8 cellular contexts compared by ENCODE assay signal in genomic region chr18:8988262-8988871, GRCh38.
DNase-seq lines count a peak whose midpoint lies in the region; ATAC-seq, FAIRE-seq and TF ChIP-seq lines count a peak whose summit lies in the region.

No MANE protein-coding gene starts in this region.

- TF ChIP-seq CTCF in KMS-11 (conservative IDR thresholded peaks at IDR 0.05; ENCODE audit: low read depth, low read length) (peak; percentile 76), gastroesophageal sphincter (IDR thresholded peaks at IDR 0.05) (peak; percentile 66 to 92 (median 72)), parathyroid adenoma (IDR thresholded peaks at IDR 0.05) (peak; percentile 75)

- H3K4me1 ChIP-seq in CD8-positive, alpha-beta memory T cell (ENCODE audit: insufficient read depth, low read length), result no peaks in the 10 kb centered on the region
- H3K4me1 ChIP-seq in KMS-11 (ENCODE audit: low read depth, poor library complexity, severe bottlenecking) (no peaks in the 10 kb centered on the region), gastroesophageal sphincter (no peaks in the 10 kb centered on the region), parathyroid adenoma (no peaks in the 10 kb centered on the region)

- ATAC-seq in GM21381 (IDR thresholded peaks at IDR 0.05; ENCODE audit: unreplicated experiment), result peak; percentile 69
- peak; percentile 67 for ATAC-seq in gastroesophageal sphincter

- H3K4me3 ChIP-seq in CD8-positive, alpha-beta memory T cell (ENCODE audit: low read length), result no peak overlapping the region
- H3K4me3 ChIP-seq in KMS-11 (IDR thresholded peaks at IDR 0.05; ENCODE audit: insufficient read depth, low read depth, low read length) (no peak overlapping the region), gastroesophageal sphincter (no peak overlapping the region), parathyroid adenoma (ENCODE audit: low read depth, low read length) (no peak overlapping the region)

- TF ChIP-seq EP300 in gastroesophageal sphincter (IDR thresholded peaks at IDR 0.05), result no peak

- DNase-seq in CD8-positive, alpha-beta memory T cell, result peak; percentile 30 to 69 (median 43)
- peak; percentile 49 for DNase-seq in RPMI7951 (ENCODE audit: low read depth)
- peak; percentile 18 for DNase-seq in activated T-helper 9 cell treated with anti-CD3 and anti-CD28 coated beads, Interleukin-2, amount 50 U/mL, for 16 hours (ENCODE audit: low read depth)
- DNase-seq in urothelium cell line (ENCODE audit: low spot score), result peak; percentile 85

- H3K4me3 Mint-ChIP-seq in CD8-positive, alpha-beta memory T cell, result no peak overlapping the region

- no peaks in the 10 kb centered on the region for H3K27me3 ChIP-seq in CD8-positive, alpha-beta memory T cell (ENCODE audit: insufficient read depth, low read length, poor library complexity, severe bottlenecking)
- H3K27me3 ChIP-seq in KMS-11 (ENCODE audit: insufficient read depth, low read depth) (no peaks in the 10 kb centered on the region), gastroesophageal sphincter (no peaks in the 10 kb centered on the region), parathyroid adenoma (ENCODE audit: control insufficient read depth, insufficient read depth, low read length) (no peaks in the 10 kb centered on the region)

- H3K27ac Mint-ChIP-seq in CD8-positive, alpha-beta memory T cell, result peak overlapping the region in 1 of 8 donors; percentile 74

- no peaks in the 10 kb centered on the region for H3K9me3 Mint-ChIP-seq in CD8-positive, alpha-beta memory T cell

- TF ChIP-seq POLR2A in gastroesophageal sphincter (IDR thresholded peaks at IDR 0.05), result no peak

- no peak for FAIRE-seq in urothelium cell line (lab: Jason Lieb, UNC)

- WGBS in gastroesophageal sphincter (ENCODE audit: low coverage in 1 of 2), 2 donors, result 61 to 75% methylated on average over 3 to 4 of the region's 10 CpGs

- H3K9ac ChIP-seq in KMS-11 (no peak overlapping the region), parathyroid adenoma (no peak overlapping the region)

- H3K9me3 ChIP-seq in CD8-positive, alpha-beta memory T cell (ENCODE audit: low read length), result no peaks in the 10 kb centered on the region
- H3K9me3 ChIP-seq in gastroesophageal sphincter, result no peaks in the 10 kb centered on the region
- no peaks in the 10 kb centered on the region for H3K9me3 ChIP-seq in parathyroid adenoma (ENCODE audit: control insufficient read depth, low read length)

- CTCF ChIA-PET in CD8-positive, alpha-beta memory T cell (lab: Charles Lee), result interaction anchor here (0.7 to 2.4 kb wide), 15 partner anchors 9 to 508 kb away, joined by 3 to 35 read pairs (median 4); no protein-coding TSS in a partner anchor

- POLR2A ChIA-PET in CD8-positive, alpha-beta memory T cell (lab: Charles Lee), result no interaction called here

- H3K36me3 ChIP-seq in CD8-positive, alpha-beta memory T cell (ENCODE audit: insufficient read depth, low read length), result no peaks in the 10 kb centered on the region
- no peaks in the 10 kb centered on the region for H3K36me3 ChIP-seq in KMS-11 (ENCODE audit: insufficient read depth)
- no peaks in the 10 kb centered on the region for H3K36me3 ChIP-seq in gastroesophageal sphincter
- H3K36me3 ChIP-seq in parathyroid adenoma (ENCODE audit: control insufficient read depth, insufficient read depth, low read length), result no peaks in the 10 kb centered on the region

- H3K4me1 Mint-ChIP-seq in CD8-positive, alpha-beta memory T cell, result no peaks in the 10 kb centered on the region

- no peak overlapping the region for H3K27ac ChIP-seq in CD8-positive, alpha-beta memory T cell (ENCODE audit: low read depth, low read length)
- H3K27ac ChIP-seq in KMS-11 (no peak overlapping the region), gastroesophageal sphincter (no peak overlapping the region), parathyroid adenoma (no peak overlapping the region)

- H3K79me2 ChIP-seq in KMS-11 (ENCODE audit: insufficient read depth, low read depth) (no peaks in the 10 kb centered on the region), parathyroid adenoma (no peaks in the 10 kb centered on the region)

- no peak overlapping the region for H3K4me2 ChIP-seq in KMS-11
- no peak overlapping the region for H3K4me2 ChIP-seq in parathyroid adenoma (ENCODE audit: low read length)

- no peaks in the 10 kb centered on the region for H4K20me1 ChIP-seq in KMS-11 (ENCODE audit: insufficient read depth)

- no peak overlapping the region for H2AFZ ChIP-seq in KMS-11 (ENCODE audit: low read depth)
- no peak overlapping the region for H2AFZ ChIP-seq in parathyroid adenoma

- H3K27me3 Mint-ChIP-seq in CD8-positive, alpha-beta memory T cell, result peaks cover 10 to 36% of the 10 kb centered on the region in 2 donors

- no peaks in the 10 kb centered on the region for H3K36me3 Mint-ChIP-seq in CD8-positive, alpha-beta memory T cell

Comparison
In these comparisons a context has a peak if more than half of its experiments do, and no peak if none do; other contexts are left out.
1. DNase-seq: peak in every context shown above with its lines; median percentile 85 in urothelium cell line; 49 in RPMI7951; 43 in CD8-positive, alpha-beta memory T cell; 18 in activated T-helper 9 cell treated with anti-CD3 and anti-CD28 coated beads, Interleukin-2, amount 50 U/mL, for 16 hours.